23 cellular contexts compared by ENCODE assay signal in the genomic region with DNA sequence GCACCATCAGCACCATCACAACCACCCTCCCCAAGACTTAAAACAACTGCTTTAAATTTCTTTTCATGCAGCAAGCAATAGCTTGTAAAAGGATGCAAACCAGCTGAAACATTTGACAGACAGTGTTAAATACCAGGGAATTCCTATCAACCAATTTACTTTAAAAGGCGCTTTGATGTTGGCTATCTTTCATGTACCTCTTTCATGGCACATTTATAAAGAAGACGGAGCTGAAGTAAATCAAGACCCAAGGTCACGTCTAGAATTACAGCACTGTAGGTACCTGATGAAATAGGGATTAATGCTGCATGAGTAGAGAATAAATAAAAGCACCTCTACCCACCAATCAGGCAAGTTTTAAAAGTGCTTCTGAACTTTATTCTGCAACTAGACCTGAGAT.
DNase-seq lines count a peak whose midpoint lies in the region; ATAC-seq, FAIRE-seq and TF ChIP-seq lines count a peak whose summit lies in the region.
"Had no signal": no experiment of that assay in that cellular context is flagged by ENCODE, and none has a peak within 500 bp of the region (broad histone marks: within the 10 kb centered on the region; RNA-seq: fewer than 3 reads in every experiment).

No MANE protein-coding gene starts in this region.

- peaks cover 57% of the 10 kb centered on the region for H3K36me3 Mint-ChIP-seq in activated naive CD8-positive, alpha-beta T cell
- H3K36me3 Mint-ChIP-seq in activated naive CD8-positive, alpha-beta T cell treated with anti-CD3 and anti-CD28 coated beads for 36 hours = peaks cover 43% of the 10 kb centered on the region
- H3K36me3 Mint-ChIP-seq in activated T-helper 17 cell treated with anti-CD3 and anti-CD28 coated beads, Interleukin-2, amount 50 U/mL, for 72 hours (ENCODE audit: low read depth) = peaks cover 43% of the 10 kb centered on the region
- H3K36me3 Mint-ChIP-seq in activated T-helper 1 cell treated with anti-CD3 and anti-CD28 coated beads, Interleukin-12 subunit alpha, Interleukin-12 subunit beta, Interleukin-2, Interleukin-4 antibody, amounts not matched to agents 30 ng/mL and 10 ng/mL and 1 ng/mL, durations not matched to agents 14 hours and 24 hours and 36 hours (ENCODE audit: low read depth) = peaks cover 10% of the 10 kb centered on the region

- no peaks in the 10 kb centered on the region for H3K27me3 ChIP-seq in osteoblast (ENCODE audit: insufficient read depth, low read length)
- H3K27me3 ChIP-seq: BE2C; BLaER1 treated with 17β-estradiol and CSF1 and Interleukin-3, amounts not matched to agents 10 nM and 100 nM had no signal

- no peak for FAIRE-seq in urothelium cell line (lab: Jason Lieb, UNC)
- FAIRE-seq: A549, D721Med, G401.6, H54 had no signal

- no peak overlapping the region for H3K4me3 Mint-ChIP-seq in activated naive CD8-positive, alpha-beta T cell
- H3K4me3 Mint-ChIP-seq in activated naive CD8-positive, alpha-beta T cell treated with anti-CD3 and anti-CD28 coated beads for 36 hours = no peak overlapping the region
- H3K4me3 Mint-ChIP-seq in activated T-helper 17 cell treated with anti-CD3 and anti-CD28 coated beads, Interleukin-2, amount 50 U/mL, for 72 hours = no peak overlapping the region
- no peak overlapping the region for H3K4me3 Mint-ChIP-seq in activated T-helper 1 cell treated with anti-CD3 and anti-CD28 coated beads, Interleukin-12 subunit alpha, Interleukin-12 subunit beta, Interleukin-2, Interleukin-4 antibody, amounts not matched to agents 30 ng/mL and 10 ng/mL and 1 ng/mL, durations not matched to agents 14 hours and 24 hours and 36 hours
- H3K4me3 Mint-ChIP-seq: CD14-positive monocyte; CD4-positive, alpha-beta T cell; CD8-positive, alpha-beta memory T cell had no signal

- H4K20me1 ChIP-seq in osteoblast (ENCODE audit: insufficient read depth, low read length) = no peaks in the 10 kb centered on the region
- H4K20me1 ChIP-seq: BLaER1 treated with 17β-estradiol and CSF1 and Interleukin-3, amounts not matched to agents 10 nM and 100 nM had no signal

- no peak for ATAC-seq in activated T-helper 17 cell treated with anti-CD3 and anti-CD28 coated beads, Interleukin-2, amount 50 U/mL, for 72 hours (replicated peaks)
- ATAC-seq: A549 had no signal

- H3K79me2 ChIP-seq in osteoblast (ENCODE audit: insufficient read depth, low read length) = no peaks in the 10 kb centered on the region

- no peaks in the 10 kb centered on the region for H3K27me3 Mint-ChIP-seq in activated naive CD8-positive, alpha-beta T cell
- H3K27me3 Mint-ChIP-seq in activated naive CD8-positive, alpha-beta T cell treated with anti-CD3 and anti-CD28 coated beads for 36 hours = no peaks in the 10 kb centered on the region
- no peaks in the 10 kb centered on the region for H3K27me3 Mint-ChIP-seq in activated T-helper 17 cell treated with anti-CD3 and anti-CD28 coated beads, Interleukin-2, amount 50 U/mL, for 72 hours
- no peaks in the 10 kb centered on the region for H3K27me3 Mint-ChIP-seq in activated T-helper 1 cell treated with anti-CD3 and anti-CD28 coated beads, Interleukin-12 subunit alpha, Interleukin-12 subunit beta, Interleukin-2, Interleukin-4 antibody, amounts not matched to agents 30 ng/mL and 10 ng/mL and 1 ng/mL, durations not matched to agents 14 hours and 24 hours and 36 hours (ENCODE audit: insufficient read depth)
- H3K27me3 Mint-ChIP-seq: CD4-positive, alpha-beta T cell; CD8-positive, alpha-beta memory T cell had no signal

- intact Hi-C loops in activated T-helper 1 cell treated with anti-CD3 and anti-CD28 coated beads, Interleukin-12 subunit alpha, Interleukin-12 subunit beta, Interleukin-2, Interleukin-4 antibody, amounts not matched to agents 30 ng/mL and 10 ng/mL and 1 ng/mL, durations not matched to agents 14 hours and 24 hours and 36 hours (cut with micrococcal nuclease) = no loop called here

- H3K27ac Mint-ChIP-seq in activated naive CD8-positive, alpha-beta T cell = peak overlapping the region; percentile 41
- no peak overlapping the region for H3K27ac Mint-ChIP-seq in activated naive CD8-positive, alpha-beta T cell treated with anti-CD3 and anti-CD28 coated beads for 36 hours
- H3K27ac Mint-ChIP-seq in activated T-helper 17 cell treated with anti-CD3 and anti-CD28 coated beads, Interleukin-2, amount 50 U/mL, for 72 hours = peak overlapping the region; percentile 26
- no peak overlapping the region for H3K27ac Mint-ChIP-seq in activated T-helper 1 cell treated with anti-CD3 and anti-CD28 coated beads, Interleukin-12 subunit alpha, Interleukin-12 subunit beta, Interleukin-2, Interleukin-4 antibody, amounts not matched to agents 30 ng/mL and 10 ng/mL and 1 ng/mL, durations not matched to agents 14 hours and 24 hours and 36 hours
- H3K27ac Mint-ChIP-seq: CD14-positive monocyte; CD4-positive, alpha-beta T cell; CD8-positive, alpha-beta memory T cell had no signal

- no peak for DNase-seq in activated naive CD8-positive, alpha-beta T cell treated with anti-CD3 and anti-CD28 coated beads for 36 hours
- DNase-seq in NCI-H2171 (lab: John Stamatoyannopoulos, UW) (peak; percentile 1), urothelium cell line (ENCODE audit: low spot score) (no peak), osteoblast (ENCODE audit: insufficient read length, low spot score, missing footprints) (no peak)
- no peak for DNase-seq in activated T-helper 1 cell treated with anti-CD3 and anti-CD28 coated beads, Interleukin-12 subunit alpha, Interleukin-12 subunit beta, Interleukin-2, Interleukin-4 antibody, amounts not matched to agents 30 ng/mL and 10 ng/mL and 1 ng/mL, durations not matched to agents 14 hours and 24 hours and 36 hours (ENCODE audit: low spot score)
- DNase-seq: 8988T; ACHN; AML-193; BE2C; CD4-positive, alpha-beta T cell; CD8-positive, alpha-beta memory T cell; DMS 273 treated with DMSO at 0.1 percent for 48 hours; DND-41; GOT3 had no signal

- no peak overlapping the region for H3K4me2 ChIP-seq in osteoblast (ENCODE audit: insufficient read depth, low read length)
- H3K4me2 ChIP-seq: A549; BLaER1 treated with 17β-estradiol and CSF1 and Interleukin-3, amounts not matched to agents 10 nM and 100 nM had no signal

- no peaks in the 10 kb centered on the region for H3K9me3 Mint-ChIP-seq in activated naive CD8-positive, alpha-beta T cell (ENCODE audit: low read depth)
- peaks cover 1% of the 10 kb centered on the region for H3K9me3 Mint-ChIP-seq in activated naive CD8-positive, alpha-beta T cell treated with anti-CD3 and anti-CD28 coated beads for 36 hours
- no peaks in the 10 kb centered on the region for H3K9me3 Mint-ChIP-seq in activated T-helper 17 cell treated with anti-CD3 and anti-CD28 coated beads, Interleukin-2, amount 50 U/mL, for 72 hours
- H3K9me3 Mint-ChIP-seq in activated T-helper 1 cell treated with anti-CD3 and anti-CD28 coated beads, Interleukin-12 subunit alpha, Interleukin-12 subunit beta, Interleukin-2, Interleukin-4 antibody, amounts not matched to agents 30 ng/mL and 10 ng/mL and 1 ng/mL, durations not matched to agents 14 hours and 24 hours and 36 hours = no peaks in the 10 kb centered on the region
- H3K9me3 Mint-ChIP-seq: CD4-positive, alpha-beta T cell; CD8-positive, alpha-beta memory T cell had no signal

- no peak overlapping the region for H3K4me3 ChIP-seq in osteoblast (ENCODE audit: insufficient read depth, low read length)
- H3K4me3 ChIP-seq: A549; BLaER1 treated with 17β-estradiol and CSF1 and Interleukin-3, amounts not matched to agents 10 nM and 100 nM; HAP-1 had no signal

- H3K4me1 Mint-ChIP-seq in activated naive CD8-positive, alpha-beta T cell (ENCODE audit: low read depth) = no peaks in the 10 kb centered on the region
- no peaks in the 10 kb centered on the region for H3K4me1 Mint-ChIP-seq in activated naive CD8-positive, alpha-beta T cell treated with anti-CD3 and anti-CD28 coated beads for 36 hours
- H3K4me1 Mint-ChIP-seq in activated T-helper 17 cell treated with anti-CD3 and anti-CD28 coated beads, Interleukin-2, amount 50 U/mL, for 72 hours = no peaks in the 10 kb centered on the region
- H3K4me1 Mint-ChIP-seq in activated T-helper 1 cell treated with anti-CD3 and anti-CD28 coated beads, Interleukin-12 subunit alpha, Interleukin-12 subunit beta, Interleukin-2, Interleukin-4 antibody, amounts not matched to agents 30 ng/mL and 10 ng/mL and 1 ng/mL, durations not matched to agents 14 hours and 24 hours and 36 hours (ENCODE audit: low read depth) = no peaks in the 10 kb centered on the region
- H3K4me1 Mint-ChIP-seq: CD14-positive monocyte had no signal

- H3K36me3 ChIP-seq in osteoblast (ENCODE audit: insufficient read depth, low read length) = no peaks in the 10 kb centered on the region
- H3K36me3 ChIP-seq: BE2C, HAP-1 had no signal

- no peak for TF ChIP-seq CTCF in osteoblast (IDR thresholded peaks at IDR 0.05; ENCODE audit: extremely low read depth, low read depth, low read length)

- H2AFZ ChIP-seq in osteoblast (ENCODE audit: low read length) = no peak overlapping the region

- no peak overlapping the region for H3K27ac ChIP-seq in osteoblast (ENCODE audit: low read depth, low read length)
- H3K27ac ChIP-seq: A549; BLaER1 treated with 17β-estradiol and CSF1 and Interleukin-3, amounts not matched to agents 10 nM and 100 nM had no signal

- H3K9me3 ChIP-seq in osteoblast (ENCODE audit: low read depth, low read length) = no peaks in the 10 kb centered on the region
- H3K9me3 ChIP-seq: A549, BE2C, HAP-1 had no signal

- no peaks in the 10 kb centered on the region for H3K4me1 ChIP-seq in osteoblast (ENCODE audit: insufficient read depth, low read length)
- H3K4me1 ChIP-seq: A549; BE2C; BLaER1 treated with 17β-estradiol and CSF1 and Interleukin-3, amounts not matched to agents 10 nM and 100 nM; HAP-1 had no signal

Comparison
In these comparisons a context has a peak if more than half of its experiments do, and no peak if none do; other contexts are left out.
1. H3K27ac Mint-ChIP-seq: peak in activated naive CD8-positive, alpha-beta T cell (single experiment) and activated T-helper 17 cell treated with anti-CD3 and anti-CD28 coated beads, Interleukin-2, amount 50 U/mL, for 72 hours (single experiment); none in activated naive CD8-positive, alpha-beta T cell treated with anti-CD3 and anti-CD28 coated beads for 36 hours (single experiment) and activated T-helper 1 cell treated with anti-CD3 and anti-CD28 coated beads, Interleukin-12 subunit alpha, Interleukin-12 subunit beta, Interleukin-2, Interleukin-4 antibody, amounts not matched to agents 30 ng/mL and 10 ng/mL and 1 ng/mL, durations not matched to agents 14 hours and 24 hours and 36 hours (single experiment).